ENCODE assay signal across 17 cellular contexts in the genomic region with DNA sequence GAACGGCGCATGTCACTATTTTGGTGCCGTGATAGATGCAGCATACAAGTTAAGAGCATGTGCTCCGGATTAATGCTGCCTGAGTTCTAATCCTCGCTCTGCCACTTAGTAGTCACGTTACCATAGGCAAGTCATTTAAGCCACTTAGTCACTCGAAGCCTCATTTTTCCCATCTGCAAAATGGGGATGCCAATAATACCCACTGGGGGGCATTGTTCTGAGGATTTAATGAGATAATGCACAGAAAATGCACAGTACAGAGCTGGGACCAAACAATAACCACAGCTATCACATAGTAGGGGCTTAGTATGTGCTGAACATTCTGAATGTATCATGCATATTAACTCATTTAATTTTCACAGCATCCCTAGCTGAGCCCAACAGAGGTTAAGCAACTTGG. TPM values are rescaled to one million over a fixed set of nuclear protein-coding genes. Genes with fewer than 3 reads are reported as not detected.
DNase-seq lines count a peak whose midpoint lies in the region; ATAC-seq and TF ChIP-seq lines count a peak whose summit lies in the region.
"Had no signal": no experiment of that assay in that cellular context is flagged by ENCODE, and none has a peak within 500 bp of the region (broad histone marks: within the 10 kb centered on the region; RNA-seq: fewer than 3 reads in every experiment).

No MANE protein-coding gene starts in this region.

- no peak overlapping the region for H3K4me3 ChIP-seq in HFF-Myc (replicated peaks; ENCODE audit: low read depth, low read length)
- no peak overlapping the region for H3K4me3 ChIP-seq in SU-DHL-6 (ENCODE audit: insufficient read depth, low read length, poor library complexity, severe bottlenecking)
- H3K4me3 ChIP-seq in PC-9, result no peak overlapping the region
- H3K4me3 ChIP-seq: BLaER1, GM23338, Peyer's patch had no signal

- no peak overlapping the region for H3K27ac Mint-ChIP-seq in activated naive CD4-positive, alpha-beta T cell treated with anti-CD3 and anti-CD28 coated beads for 36 hours
- H3K27ac Mint-ChIP-seq: CD8-positive, alpha-beta memory T cell; GM23338; T-helper 1 cell treated with Interleukin-12 subunit alpha and Interleukin-12 subunit beta and Interleukin-4 antibody, amounts not matched to agents 30 μg/mL and 1 μg/mL, for 36 hours had no signal

- no peaks in the 10 kb centered on the region for H3K36me3 ChIP-seq in SU-DHL-6 (ENCODE audit: low read length)
- no peaks in the 10 kb centered on the region for H3K36me3 ChIP-seq in PC-9 (ENCODE audit: low read depth)
- H3K36me3 ChIP-seq: BLaER1, Peyer's patch had no signal

- TF ChIP-seq CTCF in HFF-Myc (IDR thresholded peaks at IDR 0.05; ENCODE audit: low read depth, low read length, missing control alignments) (peak; percentile 3), SU-DHL-6 (IDR thresholded peaks at IDR 0.05; ENCODE audit: insufficient read depth, low read length, poor library complexity, severe bottlenecking) (peak; percentile 30), PC-9 (conservative IDR thresholded peaks at IDR 0.05) (no peak)

- H3K4me1 Mint-ChIP-seq in activated naive CD4-positive, alpha-beta T cell treated with anti-CD3 and anti-CD28 coated beads for 36 hours (ENCODE audit: low read depth), result peaks cover 20% of the 10 kb centered on the region

- H3K4me3 Mint-ChIP-seq in activated naive CD4-positive, alpha-beta T cell treated with anti-CD3 and anti-CD28 coated beads for 36 hours, result no peak overlapping the region
- H3K4me3 Mint-ChIP-seq: CD8-positive, alpha-beta memory T cell; GM23338; T-helper 1 cell treated with Interleukin-12 subunit alpha and Interleukin-12 subunit beta and Interleukin-4 antibody, amounts not matched to agents 30 μg/mL and 1 μg/mL, for 36 hours had no signal

- no peak overlapping the region for H2AFZ ChIP-seq in SU-DHL-6 (ENCODE audit: low read depth, low read length, severe bottlenecking)
- H2AFZ ChIP-seq in PC-9, result no peak overlapping the region
- H2AFZ ChIP-seq: GM23338 had no signal

- POLR2A ChIA-PET in PC-9 (lab: Charles Lee; ENCODE audit: unreplicated experiment), result no interaction called here

- H4K20me1 ChIP-seq in SU-DHL-6 (ENCODE audit: low read depth, low read length), result no peaks in the 10 kb centered on the region
- no peaks in the 10 kb centered on the region for H4K20me1 ChIP-seq in PC-9 (ENCODE audit: insufficient read depth)
- H4K20me1 ChIP-seq: BLaER1 had no signal

- CTCF ChIA-PET in activated naive CD4-positive, alpha-beta T cell treated with anti-CD3 and anti-CD28 coated beads for 36 hours (lab: Charles Lee), result interaction anchor here (0.6 to 3.9 kb wide), 8 partner anchors 10 to 146 kb away, joined by 3 to 76 read pairs (median 7); a partner anchor contains a TSS
- CTCF ChIA-PET in PC-9 (lab: Charles Lee), result interaction anchor here (1.5 kb wide), 1 partner anchor 140 kb away, joined by 3 read pairs; no protein-coding TSS in a partner anchor

- intact Hi-C loops in activated naive CD4-positive, alpha-beta T cell treated with anti-CD3 and anti-CD28 coated beads for 36 hours (cut with micrococcal nuclease), result loop anchor here (10.0 kb wide), 2 partner anchors 214 to 424 kb away; no protein-coding TSS in a partner anchor
- intact Hi-C loops in PC-9 (cut with micrococcal nuclease; ENCODE audit: unreplicated experiment), result no loop called here

- H3K27me3 ChIP-seq in SU-DHL-6 (ENCODE audit: low read length), result no peaks in the 10 kb centered on the region
- H3K27me3 ChIP-seq in PC-9 (ENCODE audit: insufficient read depth, low read depth), result no peaks in the 10 kb centered on the region
- H3K27me3 ChIP-seq: BLaER1, Peyer's patch had no signal

- no peaks in the 10 kb centered on the region for H3K27me3 Mint-ChIP-seq in activated naive CD4-positive, alpha-beta T cell treated with anti-CD3 and anti-CD28 coated beads for 36 hours (ENCODE audit: low read depth)

- no peak overlapping the region for H3K9ac ChIP-seq in SU-DHL-6 (ENCODE audit: low read length)
- H3K9ac ChIP-seq: BLaER1 had no signal

- H3F3A ChIP-seq in SU-DHL-6 (ENCODE audit: insufficient read depth) (no peaks in the 10 kb centered on the region), PC-9 (ENCODE audit: insufficient read depth, low read depth) (peaks cover 4% of the 10 kb centered on the region; the same call in 1 of the 2 replicates)

- H3K9me3 ChIP-seq in SU-DHL-6 (ENCODE audit: insufficient read depth, low read length), result no peaks in the 10 kb centered on the region
- no peaks in the 10 kb centered on the region for H3K9me3 ChIP-seq in PC-9 (ENCODE audit: insufficient read depth, low read depth)
- H3K9me3 ChIP-seq: BLaER1, Peyer's patch had no signal

- no peak overlapping the region for H3K4me2 ChIP-seq in SU-DHL-6 (ENCODE audit: low read depth, low read length, poor library complexity, severe bottlenecking)
- H3K4me2 ChIP-seq in PC-9, result no peak overlapping the region
- H3K4me2 ChIP-seq: BLaER1, GM23338 had no signal

- H3K36me3 Mint-ChIP-seq in activated naive CD4-positive, alpha-beta T cell treated with anti-CD3 and anti-CD28 coated beads for 36 hours (ENCODE audit: low read depth), result peaks cover 28% of the 10 kb centered on the region

- H3K4me1 ChIP-seq in PC-9 (replicated peaks; ENCODE audit: insufficient read depth), result peaks cover 11% of the 10 kb centered on the region
- H3K4me1 ChIP-seq: BLaER1, Peyer's patch had no signal

- H3K9me2 ChIP-seq in SU-DHL-6 (replicated peaks; ENCODE audit: insufficient read depth, low read length), result no peaks in the 10 kb centered on the region
- no peaks in the 10 kb centered on the region for H3K9me2 ChIP-seq in PC-9 (ENCODE audit: insufficient read depth)

- H3K27ac ChIP-seq in SU-DHL-6 (ENCODE audit: low read depth, low read length) (no peak overlapping the region), temporal lobe (ENCODE audit: low read depth, low read length) (peak overlapping the region; percentile 72), PC-9 (no peak overlapping the region)
- H3K27ac ChIP-seq: BLaER1, Peyer's patch had no signal

- no peak for ATAC-seq in GM21447 (IDR thresholded peaks at IDR 0.05; ENCODE audit: unreplicated experiment)
- ATAC-seq: GM23338 had no signal

- H3K9me3 Mint-ChIP-seq in activated naive CD4-positive, alpha-beta T cell treated with anti-CD3 and anti-CD28 coated beads for 36 hours, result no peaks in the 10 kb centered on the region
- H3K9me3 Mint-ChIP-seq: CD8-positive, alpha-beta memory T cell; GM23338; T-helper 1 cell treated with Interleukin-12 subunit alpha and Interleukin-12 subunit beta and Interleukin-4 antibody, amounts not matched to agents 30 μg/mL and 1 μg/mL, for 36 hours had no signal

- DNase-seq in activated naive CD4-positive, alpha-beta T cell treated with anti-CD3 and anti-CD28 coated beads for 36 hours, result peak; percentile 23
- DNase-seq in activated naive CD4-positive, alpha-beta T cell treated with anti-CD3 and anti-CD28 coated beads, Interleukin-2, amount 50 U/mL, for 16 hours, result no peak
- DNase-seq in HFF-Myc (ENCODE audit: extremely low read depth, low read depth) (no peak), PC-9 (no peak), epidermal melanocyte (ENCODE audit: insufficient read length, low spot score) (no peak)
- DNase-seq: 8988T; CD8-positive, alpha-beta memory T cell; NCI-H2171 treated with DMSO at 0.1 percent for 48 hours; NCI-H446 treated with DMSO at 0.1 percent for 48 hours; Peyer's patch; Right ventricle myocardium superior had no signal

- H3K79me2 ChIP-seq in SU-DHL-6 (ENCODE audit: insufficient read depth, low read length), result no peaks in the 10 kb centered on the region
- H3K79me2 ChIP-seq in PC-9 (ENCODE audit: low read depth), result no peaks in the 10 kb centered on the region

- no TSS peak for BruUV-seq in PC-9 (replicated peaks; lab: Mats Ljungman, UMichigan)

RNA-seq across cellular contexts. Expression of a gene that starts 9.1 kb away (rescaled TPM):
- total RNA-seq in activated naive CD4-positive, alpha-beta T cell treated with anti-CD3 and anti-CD28 coated beads for 36 hours, result 10 to 100 TPM; 10.1 TPM
- total RNA-seq in temporal lobe (not detected), PC-9 (2021) (0.24 TPM in 1 of 2 replicates, not detected in the other)
- total RNA-seq: Peyer's patch, Right ventricle myocardium superior had no signal
